Comparison of ENCODE assay signal across 14 cellular contexts in the genomic region with DNA sequence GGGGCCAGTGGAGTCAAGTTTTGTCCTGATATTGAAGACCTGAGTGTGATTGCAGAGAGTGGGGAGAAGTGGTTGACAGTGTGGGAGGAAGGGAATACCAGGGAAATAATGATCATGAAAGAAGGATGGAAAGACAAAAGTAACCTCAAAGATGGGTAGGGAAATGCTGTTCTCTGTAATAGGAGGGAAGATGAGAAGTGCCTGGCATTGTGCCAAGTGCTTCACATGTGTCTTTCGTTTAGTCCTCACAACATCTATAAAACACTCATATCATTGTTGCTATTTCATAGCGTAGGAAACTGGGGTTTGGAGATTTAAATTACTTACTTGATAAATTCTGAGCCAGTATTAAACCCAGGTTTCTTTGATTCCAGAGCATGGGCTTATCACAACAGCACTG.
A peak's percentile ranks its signal among the peaks of the same experiment; 100 is the strongest.
DNase-seq lines count a peak whose midpoint lies in the region; ATAC-seq and TF ChIP-seq lines count a peak whose summit lies in the region.
"Had no signal": no experiment of that assay in that cellular context is flagged by ENCODE, and none has a peak within 500 bp of the region (broad histone marks: within the 10 kb centered on the region; RNA-seq: fewer than 3 reads in every experiment).

No MANE protein-coding gene starts in this region.

- TF ChIP-seq CTCF in SK-N-SH (IDR thresholded peaks at IDR 0.05) (no peak), GM13976 (IDR thresholded peaks at IDR 0.05; ENCODE audit: borderline replicate concordance, control extremely low read depth, extremely low read depth, insufficient read depth, missing control alignments) (no peak)

- DNase-seq in DMS53 (lab: John Stamatoyannopoulos, UW) (peak; percentile 4), DMS53 treated with DMSO at 0.1 percent for 48 hours (lab: John Stamatoyannopoulos, UW; ENCODE audit: unreplicated experiment) (no peak), SK-N-SH (no peak), OCI-M1 (lab: John Stamatoyannopoulos, UW) (peak; percentile 74), fibroblast of peridontal ligament (ENCODE audit: extremely low read depth) (peak; percentile 0), 8988T (no peak), GM13976 (ENCODE audit: low spot score) (no peak)
- DNase-seq: ACHN; CD4-positive, CD25-positive, alpha-beta regulatory T cell; GOT3; H9; IMR-90 had no signal

- no peaks in the 10 kb centered on the region for H4K20me1 ChIP-seq in SK-N-SH (ENCODE audit: insufficient read depth)
- H4K20me1 ChIP-seq: BLaER1 treated with 17β-estradiol and CSF1 and Interleukin-3, amounts not matched to agents 10 nM and 100 nM had no signal

- no peak overlapping the region for H3K27ac ChIP-seq in SK-N-SH (ENCODE audit: low read depth in 2 of 2, low read length in 1 of 2)
- H3K27ac ChIP-seq: BLaER1 treated with 17β-estradiol and CSF1 and Interleukin-3, amounts not matched to agents 10 nM and 100 nM had no signal

- H3F3A ChIP-seq in SK-N-SH (replicated peaks; ENCODE audit: insufficient read depth), result no peaks in the 10 kb centered on the region

- H3K36me3 ChIP-seq in SK-N-SH (replicated peaks in 1 of 2; ENCODE audit: control insufficient read depth in 1 of 2, insufficient read depth in 2 of 2, low read length in 1 of 2), result no peaks in the 10 kb centered on the region
- H3K36me3 ChIP-seq: BLaER1 treated with 17β-estradiol and CSF1 and Interleukin-3, amounts not matched to agents 10 nM and 100 nM had no signal

- H3K9me2 ChIP-seq in SK-N-SH, result no peaks in the 10 kb centered on the region

- H3K9me3 ChIP-seq in SK-N-SH, result no peaks in the 10 kb centered on the region
- H3K9me3 ChIP-seq: BLaER1 treated with 17β-estradiol and CSF1 and Interleukin-3, amounts not matched to agents 10 nM and 100 nM had no signal

- no peak for ATAC-seq in SK-N-SH treated with all-trans-retinoic acid at 6 μM for 48 hours

- H3K4me2 ChIP-seq in SK-N-SH, result no peak overlapping the region
- H3K4me2 ChIP-seq: BLaER1 treated with 17β-estradiol and CSF1 and Interleukin-3, amounts not matched to agents 10 nM and 100 nM had no signal

- in situ Hi-C loops in GM13976 (cut with MboI; ENCODE audit: low sequenced_read_pairs, unreplicated experiment), result no loop called here

- no peaks in the 10 kb centered on the region for H3K27me3 ChIP-seq in SK-N-SH (ENCODE audit: insufficient read depth)
- H3K27me3 ChIP-seq: BLaER1 treated with 17β-estradiol and CSF1 and Interleukin-3, amounts not matched to agents 10 nM and 100 nM had no signal

- CTCF ChIA-PET in SK-N-SH (lab: Yijun Ruan, JAX), result no interaction called here

- no peak for TF ChIP-seq RAD21 in SK-N-SH (IDR thresholded peaks at IDR 0.05; ENCODE audit: low read length)

- WGBS in SK-N-SH (ENCODE audit: low lambda C conversion rate), result 10% methylated on average over 2 of the region's 2 CpGs

- no peak overlapping the region for H2AFZ ChIP-seq in SK-N-SH (ENCODE audit: low read depth)

- H3K4me1 ChIP-seq in SK-N-SH (ENCODE audit: control insufficient read depth in 1 of 2, insufficient read depth in 2 of 2, low read depth in 1 of 2, low read length in 1 of 2), result no peaks in the 10 kb centered on the region
- H3K4me1 ChIP-seq: BLaER1 treated with 17β-estradiol and CSF1 and Interleukin-3, amounts not matched to agents 10 nM and 100 nM had no signal

- POLR2A ChIA-PET in SK-N-SH (lab: Yijun Ruan, JAX), result no interaction called here

- H3K9ac ChIP-seq in SK-N-SH, result no peak overlapping the region
- H3K9ac ChIP-seq: BLaER1 treated with 17β-estradiol and CSF1 and Interleukin-3, amounts not matched to agents 10 nM and 100 nM had no signal

- no peak overlapping the region for H3K4me3 ChIP-seq in SK-N-SH (ENCODE audit: low read depth in 2 of 2, low read length in 1 of 2)
- H3K4me3 ChIP-seq: BLaER1 treated with 17β-estradiol and CSF1 and Interleukin-3, amounts not matched to agents 10 nM and 100 nM had no signal

- H3K79me2 ChIP-seq in SK-N-SH (ENCODE audit: insufficient read depth), result no peaks in the 10 kb centered on the region

- no peak for TF ChIP-seq EP300 in SK-N-SH (IDR thresholded peaks at IDR 0.05; ENCODE audit: borderline replicate concordance in 1 of 2, low read depth in 1 of 2, low read length in 1 of 2)

TF ChIP-seq in SK-N-SH, 30 proteins besides CTCF, POLR2A, EP300 and RAD21:
- TF ChIP-seq SMC3 (IDR thresholded peaks at IDR 0.05; ENCODE audit: low read depth, low read length) (no peak), NFIC (IDR thresholded peaks at IDR 0.05; ENCODE audit: borderline replicate concordance) (peak; percentile 50)

TF ChIP-seq in SK-N-SH treated with all-trans-retinoic acid at 6 μM for 48 hours, 23 proteins besides CTCF, POLR2A, EP300 and RAD21:
- TF ChIP-seq ZFP30 (CRISPR knock-in tag; IDR thresholded peaks at IDR 0.05) (no peak), ZNF70 (CRISPR knock-in tag; IDR thresholded peaks at IDR 0.05) (no peak), ZNF565 (CRISPR knock-in tag; conservative IDR thresholded peaks at IDR 0.05; ENCODE audit: low read depth) (no peak), TCF4 (CRISPR knock-in tag; IDR thresholded peaks at IDR 0.05; ENCODE audit: borderline replicate concordance) (no peak), ESRRG (CRISPR knock-in tag; IDR thresholded peaks at IDR 0.05) (no peak), TOX (CRISPR knock-in tag; IDR thresholded peaks at IDR 0.05; ENCODE audit: borderline replicate concordance) (no peak), ZC3H10 (CRISPR knock-in tag; IDR thresholded peaks at IDR 0.05) (no peak), ZFP3 (CRISPR knock-in tag; IDR thresholded peaks at IDR 0.05) (no peak), SNAI2 (CRISPR knock-in tag; IDR thresholded peaks at IDR 0.05) (no peak)
- TF ChIP-seq, protein P1, sequence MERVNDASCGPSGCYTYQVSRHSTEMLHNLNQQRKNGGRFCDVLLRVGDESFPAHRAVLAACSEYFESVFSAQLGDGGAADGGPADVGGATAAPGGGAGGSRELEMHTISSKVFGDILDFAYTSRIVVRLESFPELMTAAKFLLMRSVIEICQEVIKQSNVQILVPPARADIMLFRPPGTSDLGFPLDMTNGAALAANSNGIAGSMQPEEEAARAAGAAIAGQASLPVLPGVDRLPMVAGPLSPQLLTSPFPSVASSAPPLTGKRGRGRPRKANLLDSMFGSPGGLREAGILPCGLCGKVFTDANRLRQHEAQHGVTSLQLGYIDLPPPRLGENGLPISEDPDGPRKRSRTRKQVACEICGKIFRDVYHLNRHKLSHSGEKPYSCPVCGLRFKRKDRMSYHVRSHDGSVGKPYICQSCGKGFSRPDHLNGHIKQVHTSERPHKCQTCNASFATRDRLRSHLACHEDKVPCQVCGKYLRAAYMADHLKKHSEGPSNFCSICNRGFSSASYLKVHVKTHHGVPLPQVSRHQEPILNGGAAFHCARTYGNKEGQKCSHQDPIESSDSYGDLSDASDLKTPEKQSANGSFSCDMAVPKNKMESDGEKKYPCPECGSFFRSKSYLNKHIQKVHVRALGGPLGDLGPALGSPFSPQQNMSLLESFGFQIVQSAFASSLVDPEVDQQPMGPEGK (CRISPR knock-in tag; IDR thresholded peaks at IDR 0.05; ENCODE audit: borderline replicate concordance), result no peak
- TF ChIP-seq, protein P2, sequence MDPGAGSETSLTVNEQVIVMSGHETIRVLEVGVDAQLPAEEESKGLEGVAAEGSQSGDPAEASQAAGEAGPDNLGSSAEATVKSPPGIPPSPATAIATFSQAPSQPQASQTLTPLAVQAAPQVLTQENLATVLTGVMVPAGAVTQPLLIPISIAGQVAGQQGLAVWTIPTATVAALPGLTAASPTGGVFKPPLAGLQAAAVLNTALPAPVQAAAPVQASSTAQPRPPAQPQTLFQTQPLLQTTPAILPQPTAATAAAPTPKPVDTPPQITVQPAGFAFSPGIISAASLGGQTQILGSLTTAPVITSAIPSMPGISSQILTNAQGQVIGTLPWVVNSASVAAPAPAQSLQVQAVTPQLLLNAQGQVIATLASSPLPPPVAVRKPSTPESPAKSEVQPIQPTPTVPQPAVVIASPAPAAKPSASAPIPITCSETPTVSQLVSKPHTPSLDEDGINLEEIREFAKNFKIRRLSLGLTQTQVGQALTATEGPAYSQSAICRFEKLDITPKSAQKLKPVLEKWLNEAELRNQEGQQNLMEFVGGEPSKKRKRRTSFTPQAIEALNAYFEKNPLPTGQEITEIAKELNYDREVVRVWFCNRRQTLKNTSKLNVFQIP (CRISPR knock-in tag; IDR thresholded peaks at IDR 0.05; ENCODE audit: borderline replicate concordance, low read depth), result no peak
- TF ChIP-seq, protein P3, sequence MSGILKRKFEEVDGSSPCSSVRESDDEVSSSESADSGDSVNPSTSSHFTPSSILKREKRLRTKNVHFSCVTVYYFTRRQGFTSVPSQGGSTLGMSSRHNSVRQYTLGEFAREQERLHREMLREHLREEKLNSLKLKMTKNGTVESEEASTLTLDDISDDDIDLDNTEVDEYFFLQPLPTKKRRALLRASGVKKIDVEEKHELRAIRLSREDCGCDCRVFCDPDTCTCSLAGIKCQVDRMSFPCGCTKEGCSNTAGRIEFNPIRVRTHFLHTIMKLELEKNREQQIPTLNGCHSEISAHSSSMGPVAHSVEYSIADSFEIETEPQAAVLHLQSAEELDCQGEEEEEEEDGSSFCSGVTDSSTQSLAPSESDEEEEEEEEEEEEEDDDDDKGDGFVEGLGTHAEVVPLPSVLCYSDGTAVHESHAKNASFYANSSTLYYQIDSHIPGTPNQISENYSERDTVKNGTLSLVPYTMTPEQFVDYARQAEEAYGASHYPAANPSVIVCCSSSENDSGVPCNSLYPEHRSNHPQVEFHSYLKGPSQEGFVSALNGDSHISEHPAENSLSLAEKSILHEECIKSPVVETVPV (CRISPR knock-in tag; IDR thresholded peaks at IDR 0.05), result no peak

Comparison
In these comparisons a context has a peak if more than half of its experiments do, and no peak if none do; other contexts are left out.
1. DNase-seq: peak in DMS53 (single experiment), OCI-M1 (single experiment) and fibroblast of peridontal ligament (single experiment); none in DMS53 treated with DMSO at 0.1 percent for 48 hours (single experiment), SK-N-SH (single experiment), 8988T (single experiment) and GM13976 (single experiment).